ENCODE assay signal across 23 cellular contexts in genomic region chr4:112978691-112979472, GRCh38.
DNase-seq lines count a peak whose midpoint lies in the region; ATAC-seq and TF ChIP-seq lines count a peak whose summit lies in the region.
"Had no signal": no experiment of that assay in that cellular context is flagged by ENCODE, and none has a peak within 500 bp of the region (broad histone marks: within the 10 kb centered on the region; RNA-seq: fewer than 3 reads in every experiment).

No MANE protein-coding gene starts in this region.

- ATAC-seq in foreskin keratinocyte (peak; percentile 21), GM21515 (IDR thresholded peaks at IDR 0.05; ENCODE audit: unreplicated experiment) (no peak)
- peak; percentile 8 for ATAC-seq in stimulated activated memory B cell treated with anti-CD40 and anti-IgM and Interleukin-4, amounts not matched to agents 10 μg/mL and 1 μg/mL and 100 μg/mL, for 72 hours
- ATAC-seq: activated CD8-positive, alpha-beta memory T cell treated with anti-CD3 and anti-CD28 coated beads, Interleukin-2, amount 10 ng/mL, durations not matched to agents 7 days and 5 days had no signal

- peaks cover 5% of the 10 kb centered on the region for H3K27me3 Mint-ChIP-seq in HFFc6 (ENCODE audit: insufficient read depth)
- H3K27me3 Mint-ChIP-seq in stimulated activated memory B cell treated with anti-CD40 and anti-IgM and Interleukin-4, amounts not matched to agents 10 μg/mL and 1 μg/mL and 100 μg/mL, for 72 hours, result no peaks in the 10 kb centered on the region
- H3K27me3 Mint-ChIP-seq: type B pancreatic cell had no signal

- TF ChIP-seq CTCF in HFFc6 (IDR thresholded peaks at IDR 0.05) (no peak), foreskin keratinocyte (conservative IDR thresholded peaks at IDR 0.05) (no peak), GM13977 (IDR thresholded peaks at IDR 0.05; ENCODE audit: extremely low read depth, insufficient read depth, missing control alignments) (no peak)

- H3K4me1 Mint-ChIP-seq in HFFc6 (ENCODE audit: low read depth), result peaks cover 30% of the 10 kb centered on the region; the same call in 1 of the 2 replicates
- H3K4me1 Mint-ChIP-seq in stimulated activated memory B cell treated with anti-CD40 and anti-IgM and Interleukin-4, amounts not matched to agents 10 μg/mL and 1 μg/mL and 100 μg/mL, for 72 hours, result no peaks in the 10 kb centered on the region
- H3K4me1 Mint-ChIP-seq: activated CD8-positive, alpha-beta memory T cell treated with anti-CD3 and anti-CD28 coated beads, Interleukin-2, amount 10 ng/mL, durations not matched to agents 7 days and 5 days; memory B cell had no signal

- H3K9me3 Mint-ChIP-seq in HFFc6, result no peaks in the 10 kb centered on the region
- H3K9me3 Mint-ChIP-seq in stimulated activated memory B cell treated with anti-CD40 and anti-IgM and Interleukin-4, amounts not matched to agents 10 μg/mL and 1 μg/mL and 100 μg/mL, for 72 hours, result no peaks in the 10 kb centered on the region
- H3K9me3 Mint-ChIP-seq: memory B cell; T-helper 2 cell treated with Interferon-gamma antibody and Interleukin-4, amounts not matched to agents 5 μg/mL and 100 μg/mL, for 36 hours; type B pancreatic cell had no signal

- no peak overlapping the region for H3K4me3 Mint-ChIP-seq in HFFc6
- H3K4me3 Mint-ChIP-seq in stimulated activated memory B cell treated with anti-CD40 and anti-IgM and Interleukin-4, amounts not matched to agents 10 μg/mL and 1 μg/mL and 100 μg/mL, for 72 hours, result no peak overlapping the region
- H3K4me3 Mint-ChIP-seq: activated CD8-positive, alpha-beta memory T cell treated with anti-CD3 and anti-CD28 coated beads, Interleukin-2, amount 10 ng/mL, durations not matched to agents 7 days and 5 days; memory B cell; natural killer cell treated with Interleukin-12 subunit alpha and Interleukin-12 subunit beta and Interleukin-15 and Interleukin-18, amount 100 ng/mL, for 72 hours; T-helper 2 cell treated with Interferon-gamma antibody and Interleukin-4, amounts not matched to agents 5 μg/mL and 100 μg/mL, for 36 hours; type B pancreatic cell had no signal

- in situ Hi-C loops in GM13977 (cut with MboI; ENCODE audit: low pct_unique_long_range_greater_than_20kb, low sequenced_read_pairs, unreplicated experiment), result no loop called here

- H3K27me3 ChIP-seq in foreskin keratinocyte, result peaks cover 2% of the 10 kb centered on the region
- H3K27me3 ChIP-seq: MG63 had no signal

- H3K4me1 ChIP-seq in foreskin keratinocyte, result no peaks in the 10 kb centered on the region
- H3K4me1 ChIP-seq: prostate gland had no signal

- no peaks in the 10 kb centered on the region for H3K36me3 Mint-ChIP-seq in HFFc6 (ENCODE audit: low read depth)
- no peaks in the 10 kb centered on the region for H3K36me3 Mint-ChIP-seq in stimulated activated memory B cell treated with anti-CD40 and anti-IgM and Interleukin-4, amounts not matched to agents 10 μg/mL and 1 μg/mL and 100 μg/mL, for 72 hours
- H3K36me3 Mint-ChIP-seq: activated CD8-positive, alpha-beta memory T cell treated with anti-CD3 and anti-CD28 coated beads, Interleukin-2, amount 10 ng/mL, durations not matched to agents 7 days and 5 days; memory B cell; natural killer cell treated with Interleukin-12 subunit alpha and Interleukin-12 subunit beta and Interleukin-15 and Interleukin-18, amount 100 ng/mL, for 72 hours; type B pancreatic cell had no signal

- H3K27ac ChIP-seq in foreskin keratinocyte, result no peak overlapping the region
- H3K27ac ChIP-seq: C4-2B, prostate gland had no signal

- no peak overlapping the region; the same call in 1 of the 2 replicates for H3K27ac Mint-ChIP-seq in HFFc6
- H3K27ac Mint-ChIP-seq in stimulated activated memory B cell treated with anti-CD40 and anti-IgM and Interleukin-4, amounts not matched to agents 10 μg/mL and 1 μg/mL and 100 μg/mL, for 72 hours, result no peak overlapping the region
- H3K27ac Mint-ChIP-seq: activated CD8-positive, alpha-beta memory T cell treated with anti-CD3 and anti-CD28 coated beads, Interleukin-2, amount 10 ng/mL, durations not matched to agents 7 days and 5 days; memory B cell; natural killer cell treated with Interleukin-12 subunit alpha and Interleukin-12 subunit beta and Interleukin-15 and Interleukin-18, amount 100 ng/mL, for 72 hours; T-helper 2 cell treated with Interferon-gamma antibody and Interleukin-4, amounts not matched to agents 5 μg/mL and 100 μg/mL, for 36 hours; type B pancreatic cell had no signal

- DNase-seq in HFFc6 (peak; percentile 80), amniotic epithelial cell (ENCODE audit: low read depth) (peak; percentile 8), foreskin keratinocyte (peak; percentile 49 to 89), DMS 273 treated with DMSO at 0.1 percent for 48 hours (lab: John Stamatoyannopoulos, UW) (no peak), GM13977 (ENCODE audit: low spot score) (no peak)
- DNase-seq in activated naive CD4-positive, alpha-beta T cell treated with Interleukin-2 at 50 U/mL for 16 hours, result no peak
- DNase-seq: activated CD4-positive, CD25-positive, alpha-beta regulatory T cell treated with anti-CD3 and anti-CD28 coated beads, Interleukin-2, amount 50 U/mL, for 72 hours; activated CD8-positive, alpha-beta memory T cell treated with anti-CD3 and anti-CD28 coated beads, Interleukin-2, amount 10 ng/mL, durations not matched to agents 7 days and 5 days; activated effector memory CD4-positive, alpha-beta T cell treated with Interleukin-2 at 50 U/mL for 16 hours; amygdala; head of caudate nucleus; MG63; NCI-H2029; SHP77 treated with DMSO at 0.1 percent for 48 hours; stimulated activated naive CD4-positive, alpha-beta T cell had no signal

Comparison
In these comparisons a context has a peak if more than half of its experiments do, and no peak if none do; other contexts are left out.
1. DNase-seq: peak in HFFc6 (single experiment), amniotic epithelial cell (single experiment) and foreskin keratinocyte (2 of 2); none in activated naive CD4-positive, alpha-beta T cell treated with Interleukin-2 at 50 U/mL for 16 hours (single experiment), DMS 273 treated with DMSO at 0.1 percent for 48 hours (single experiment) and GM13977 (single experiment).